1 cellular context compared by ENCODE assay signal in genomic region chr4:82892467-82892802, GRCh38.
TF ChIP-seq lines count a peak whose summit lies in the region.

No MANE protein-coding gene starts in this region.

TF ChIP-seq in HCT116, 20 proteins besides CTCF, POLR2A, EP300 and RAD21:
- TF ChIP-seq ZNF274 (IDR thresholded peaks at IDR 0.05; ENCODE audit: low read depth, low read length) (no peak), REST (IDR thresholded peaks at IDR 0.05; ENCODE audit: low read depth) (no peak), ZBTB33 (IDR thresholded peaks at IDR 0.05; ENCODE audit: extremely low read depth, insufficient replicate concordance, low read length) (no peak), SP1 (IDR thresholded peaks at IDR 0.05; ENCODE audit: low read depth) (no peak), TCF7L2 (IDR thresholded peaks at IDR 0.05; ENCODE audit: borderline replicate concordance, extremely low read depth, insufficient read depth, insufficient read length) (no peak), JUND (IDR thresholded peaks at IDR 0.05) (no peak), EZH2 (IDR thresholded peaks at IDR 0.05) (no peak), FOSL1 (IDR thresholded peaks at IDR 0.05; ENCODE audit: low read depth) (no peak), MAX (IDR thresholded peaks at IDR 0.05) (no peak)
